ENCODE assay signal across 9 cellular contexts in the genomic region with DNA sequence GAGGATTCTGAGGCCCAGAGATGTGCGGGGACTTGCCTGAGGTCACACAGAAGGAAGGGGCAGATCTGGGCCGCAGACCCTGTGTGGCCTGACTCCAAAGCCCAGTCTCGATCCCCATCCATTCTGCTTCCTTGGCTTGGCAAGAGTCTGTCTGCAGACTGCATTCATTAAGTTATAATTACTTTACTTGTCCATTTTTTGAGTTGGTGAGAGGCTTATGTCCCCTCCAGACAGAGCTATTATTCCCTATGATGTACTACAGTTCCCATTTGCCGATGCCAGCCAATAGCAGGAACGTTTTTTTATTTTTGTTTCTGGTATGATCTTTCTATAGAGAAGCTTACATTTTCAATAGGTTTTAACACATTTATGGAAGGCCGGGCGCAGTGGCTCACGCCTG.
"Had no signal": no experiment of that assay in that cellular context is flagged by ENCODE, and none has a peak within 500 bp of the region (broad histone marks: within the 10 kb centered on the region; RNA-seq: fewer than 3 reads in every experiment).

No MANE protein-coding gene starts in this region.

- DNase-seq: H9, HCEC 1CT, IMR-90, KG1 had no signal

- H2AFZ ChIP-seq: GM23338 had no signal

- H3K9me3 Mint-ChIP-seq: GM23338, H9 had no signal

- H3K27ac Mint-ChIP-seq: GM23338, H9 had no signal

- H3K4me3 Mint-ChIP-seq: GM23338 had no signal

- ATAC-seq: GM23338, K562 had no signal

- H3K4me3 ChIP-seq: GM23338, K562 had no signal

- FAIRE-seq: H1, H54, K562 had no signal

- H3K4me2 ChIP-seq: GM23338 had no signal

- H3K27ac ChIP-seq: HL-60 had no signal
